10 cellular contexts compared by ENCODE assay signal in the genomic region with DNA sequence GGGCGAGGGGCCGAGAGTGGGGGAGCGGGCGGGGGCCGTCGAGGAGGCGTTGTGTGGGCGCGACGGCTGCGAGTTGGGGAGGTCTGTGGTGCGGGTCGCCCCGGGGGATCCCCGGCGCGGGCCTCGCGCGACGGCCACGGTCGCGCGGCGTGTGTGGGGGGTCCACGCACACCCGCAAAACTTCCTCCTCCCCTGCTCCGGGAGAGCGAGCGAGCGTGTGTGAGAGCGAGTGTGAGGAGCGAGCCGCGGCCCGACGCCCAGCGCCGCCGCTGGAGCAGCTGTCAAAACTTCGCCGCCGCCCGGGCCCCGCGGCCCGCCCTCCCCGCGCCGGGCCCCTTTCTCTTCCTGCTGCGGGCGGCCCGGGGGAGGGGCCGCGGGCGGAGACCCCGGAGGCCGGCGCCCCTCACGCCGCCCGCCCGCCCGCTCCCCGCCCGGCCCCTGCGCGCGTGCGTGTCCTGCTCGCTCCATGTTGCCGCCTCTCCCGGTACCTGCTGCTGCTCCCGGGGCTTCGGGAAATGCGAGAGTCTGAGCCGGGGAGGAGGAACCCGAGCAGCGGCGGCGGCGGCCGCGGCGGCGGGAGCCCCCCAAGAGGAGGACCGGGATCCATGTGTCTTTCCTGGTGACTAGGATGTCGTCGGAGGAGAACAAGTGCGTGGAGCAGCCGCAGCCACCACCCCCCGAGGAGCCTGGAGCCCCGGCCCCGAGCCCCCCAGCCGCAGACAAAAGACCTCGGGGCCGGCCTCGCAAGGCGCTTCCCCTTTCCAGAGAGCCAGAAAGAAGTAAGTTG. TPM values are rescaled to one million over a fixed set of nuclear protein-coding genes. Genes with fewer than 3 reads are reported as not detected.
DNase-seq lines count a peak whose midpoint lies in the region; ATAC-seq lines count a peak whose summit lies in the region.
"Had no signal": no experiment of that assay in that cellular context is flagged by ENCODE, and none has a peak within 500 bp of the region (broad histone marks: within the 10 kb centered on the region; RNA-seq: fewer than 3 reads in every experiment).

No MANE protein-coding gene starts in this region.

- H3K27me3 Mint-ChIP-seq in stimulated activated memory B cell treated with anti-CD40 and anti-IgM and Interleukin-4, amounts not matched to agents 10 μg/mL and 1 μg/mL and 100 μg/mL, for 72 hours: peaks cover 25% of the 10 kb centered on the region

- H3K4me3 Mint-ChIP-seq in stimulated activated memory B cell treated with anti-CD40 and anti-IgM and Interleukin-4, amounts not matched to agents 10 μg/mL and 1 μg/mL and 100 μg/mL, for 72 hours: no peak overlapping the region

- H3K9me3 Mint-ChIP-seq in stimulated activated memory B cell treated with anti-CD40 and anti-IgM and Interleukin-4, amounts not matched to agents 10 μg/mL and 1 μg/mL and 100 μg/mL, for 72 hours: no peaks in the 10 kb centered on the region

- no peaks in the 10 kb centered on the region for H3K27me3 ChIP-seq in H7 (ENCODE audit: control insufficient read depth, insufficient read depth, low read length)

- H3K27ac Mint-ChIP-seq in stimulated activated memory B cell treated with anti-CD40 and anti-IgM and Interleukin-4, amounts not matched to agents 10 μg/mL and 1 μg/mL and 100 μg/mL, for 72 hours: no peak overlapping the region

- intact Hi-C loops in left ventricle myocardium superior (cut with micrococcal nuclease): no loop called here

- H3K36me3 ChIP-seq in H7 (replicated peaks; ENCODE audit: control insufficient read depth, insufficient read depth, low read length): no peaks in the 10 kb centered on the region

- no peaks in the 10 kb centered on the region for H3K36me3 Mint-ChIP-seq in stimulated activated memory B cell treated with anti-CD40 and anti-IgM and Interleukin-4, amounts not matched to agents 10 μg/mL and 1 μg/mL and 100 μg/mL, for 72 hours

- ATAC-seq in left ventricle myocardium superior (peak; percentile 77), HG03095 (IDR thresholded peaks at IDR 0.05; ENCODE audit: unreplicated experiment) (no peak)
- peak; percentile 53 for ATAC-seq in stimulated activated memory B cell treated with anti-CD40 and anti-IgM and Interleukin-4, amounts not matched to agents 10 μg/mL and 1 μg/mL and 100 μg/mL, for 72 hours
- ATAC-seq: GM12878 had no signal

- H3K4me3 ChIP-seq in H7 (ENCODE audit: insufficient read depth, low read depth, low read length): no peak overlapping the region
- H3K4me3 ChIP-seq: GM12878 had no signal

- H3K4me1 Mint-ChIP-seq in stimulated activated memory B cell treated with anti-CD40 and anti-IgM and Interleukin-4, amounts not matched to agents 10 μg/mL and 1 μg/mL and 100 μg/mL, for 72 hours: no peaks in the 10 kb centered on the region

- peak; percentile 18 for DNase-seq in H7
- peak; percentile 52 for DNase-seq in activated CD8-positive, alpha-beta memory T cell treated with anti-CD3 and anti-CD28 coated beads, Interleukin-2, amount 50 U/mL, for 48 hours
- DNase-seq in left ventricle myocardium superior: peak; percentile 60
- no peak for DNase-seq in NCI-H774 (lab: John Stamatoyannopoulos, UW)
- DNase-seq in NCI-H510A treated with DMSO at 0.1 percent for 48 hours (lab: John Stamatoyannopoulos, UW): no peak
- DNase-seq: Karpas-422 had no signal

RNA-seq across cellular contexts. Expression of a gene that starts 9.0 kb away (rescaled TPM):
- not detected in 2 replicates for total RNA-seq in H7 (2014; rRNA removed; shearing (Covaris generic))
- total RNA-seq in left ventricle myocardium superior: not detected
- total RNA-seq: astrocyte, GM12878 had no signal

Comparison
In these comparisons a context has a peak if more than half of its experiments do, and no peak if none do; other contexts are left out.
1. DNase-seq: peak in H7 (single experiment), activated CD8-positive, alpha-beta memory T cell treated with anti-CD3 and anti-CD28 coated beads, Interleukin-2, amount 50 U/mL, for 48 hours (single experiment) and left ventricle myocardium superior (single experiment); none in NCI-H774 (single experiment) and NCI-H510A treated with DMSO at 0.1 percent for 48 hours (single experiment).